ENCODE assay signal across 29 cellular contexts in the genomic region with DNA sequence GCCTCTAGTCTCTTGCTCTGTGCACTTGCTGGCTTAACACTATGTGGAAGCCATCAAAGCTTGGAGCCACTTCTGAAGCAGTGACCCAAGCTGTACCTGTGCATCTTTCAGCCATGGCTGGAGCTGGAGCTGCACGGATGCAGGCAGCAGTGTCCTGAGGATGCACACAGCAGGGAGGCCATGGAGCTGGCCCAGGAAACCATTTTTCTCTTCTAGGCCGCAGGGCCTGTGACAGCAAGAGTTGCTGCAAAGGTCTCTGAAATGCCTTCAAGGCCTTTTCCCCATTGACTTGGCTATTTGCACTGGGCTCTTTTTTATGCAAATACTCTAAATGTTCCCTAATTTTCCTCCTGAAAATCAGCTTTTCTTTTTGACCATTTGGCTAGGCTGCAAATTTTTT. TPM values are rescaled to one million over a fixed set of nuclear protein-coding genes. Genes with fewer than 3 reads are reported as not detected.
"Had no signal": no experiment of that assay in that cellular context is flagged by ENCODE, and none has a peak within 500 bp of the region (broad histone marks: within the 10 kb centered on the region; RNA-seq: fewer than 3 reads in every experiment).

No MANE protein-coding gene starts in this region.

- H2AFZ ChIP-seq: neural progenitor cell, parathyroid adenoma had no signal

- ATAC-seq: psoas muscle; right cardiac atrium; right lobe of liver; stimulated activated effector memory CD8-positive, alpha-beta T cell treated with anti-CD3 and anti-CD28 coated beads, Interleukin-12 subunit alpha, Interleukin-12 subunit beta, amount 100 ng/mL, for 72 hours; stimulated activated naive B cell treated with anti-CD40 and anti-IgM and Interleukin-4, amounts not matched to agents 10 μg/mL and 1 μg/mL and 100 μg/mL, for 72 hours had no signal

- H3K36me3 ChIP-seq: neural progenitor cell, ovary, right lobe of liver, sigmoid colon, stomach, thoracic aorta, thyroid gland, tibial nerve, upper lobe of left lung, vagina had no signal

- H3K4me3 Mint-ChIP-seq: nephron; neural progenitor cell; stimulated activated effector memory CD8-positive, alpha-beta T cell treated with anti-CD3 and anti-CD28 coated beads, Interleukin-12 subunit alpha, Interleukin-12 subunit beta, amount 100 ng/mL, for 72 hours; stimulated activated naive B cell treated with anti-CD40 and anti-IgM and Interleukin-4, amounts not matched to agents 10 μg/mL and 1 μg/mL and 100 μg/mL, for 72 hours; stimulated activated naive CD8-positive, alpha-beta T cell treated with anti-CD3 and anti-CD28 coated beads, Interleukin-15, Interleukin-2, amounts not matched to agents 100 ng/mL and 50 ng/mL, for 24 hours had no signal

- H3K4me3 ChIP-seq: neural progenitor cell, ovary, psoas muscle, right lobe of liver, sigmoid colon, stomach, thoracic aorta, thyroid gland, tibial nerve, upper lobe of left lung, vagina had no signal

- H3K27ac ChIP-seq: neural progenitor cell, ovary, parathyroid adenoma, psoas muscle, right lobe of liver, sigmoid colon, stomach, thoracic aorta, thyroid gland, tibial nerve, upper lobe of left lung, vagina had no signal

- FAIRE-seq: small intestine, urothelium cell line had no signal

- H3K9me3 Mint-ChIP-seq: nephron; neural progenitor cell; stimulated activated effector memory CD8-positive, alpha-beta T cell treated with anti-CD3 and anti-CD28 coated beads, Interleukin-12 subunit alpha, Interleukin-12 subunit beta, amount 100 ng/mL, for 72 hours; stimulated activated naive B cell treated with anti-CD40 and anti-IgM and Interleukin-4, amounts not matched to agents 10 μg/mL and 1 μg/mL and 100 μg/mL, for 72 hours; stimulated activated naive CD8-positive, alpha-beta T cell treated with anti-CD3 and anti-CD28 coated beads, Interleukin-15, Interleukin-2, amounts not matched to agents 100 ng/mL and 50 ng/mL, for 24 hours had no signal

- H3K27me3 ChIP-seq: neural progenitor cell, ovary, right lobe of liver, sigmoid colon, thyroid gland, tibial nerve, upper lobe of left lung, vagina had no signal

- H3K4me1 Mint-ChIP-seq: nephron had no signal

- H3K27me3 Mint-ChIP-seq: stimulated activated naive CD8-positive, alpha-beta T cell treated with anti-CD3 and anti-CD28 coated beads, Interleukin-15, Interleukin-2, amounts not matched to agents 100 ng/mL and 50 ng/mL, for 24 hours had no signal

- H3K79me2 ChIP-seq: parathyroid adenoma had no signal

- H3K27ac Mint-ChIP-seq: nephron; neural progenitor cell; progenitor cell of endocrine pancreas; stimulated activated effector memory CD8-positive, alpha-beta T cell treated with anti-CD3 and anti-CD28 coated beads, Interleukin-12 subunit alpha, Interleukin-12 subunit beta, amount 100 ng/mL, for 72 hours; stimulated activated naive B cell treated with anti-CD40 and anti-IgM and Interleukin-4, amounts not matched to agents 10 μg/mL and 1 μg/mL and 100 μg/mL, for 72 hours; stimulated activated naive CD8-positive, alpha-beta T cell treated with anti-CD3 and anti-CD28 coated beads, Interleukin-15, Interleukin-2, amounts not matched to agents 100 ng/mL and 50 ng/mL, for 24 hours had no signal

- H3K4me1 ChIP-seq: neural progenitor cell, parathyroid adenoma, psoas muscle, right lobe of liver, sigmoid colon, stomach, tibial nerve, upper lobe of left lung, vagina had no signal

- H3K4me2 ChIP-seq: neural progenitor cell had no signal

- H3K9ac ChIP-seq: neural progenitor cell, parathyroid adenoma had no signal

- H3K36me3 Mint-ChIP-seq: neural progenitor cell; stimulated activated effector memory CD8-positive, alpha-beta T cell treated with anti-CD3 and anti-CD28 coated beads, Interleukin-12 subunit alpha, Interleukin-12 subunit beta, amount 100 ng/mL, for 72 hours; stimulated activated naive B cell treated with anti-CD40 and anti-IgM and Interleukin-4, amounts not matched to agents 10 μg/mL and 1 μg/mL and 100 μg/mL, for 72 hours had no signal

- H3K9me3 ChIP-seq: ovary, psoas muscle, right lobe of liver, sigmoid colon, stomach, thoracic aorta, thyroid gland, tibial nerve, upper lobe of left lung, vagina had no signal

- DNase-seq: occipital lobe; ovary; posterior cingulate gyrus; psoas muscle; right cardiac atrium; right lobe of liver; sigmoid colon; small intestine; stimulated activated CD4-positive, alpha-beta T cell treated with anti-CD3 and anti-CD28 coated beads, Interleukin-15, amount 100 ng/mL, for 24 hours; stimulated activated CD4-positive, alpha-beta T cell treated with anti-CD3 and anti-CD28 coated beads, Interleukin-2, amount 100 ng/mL, for 24 hours; stimulated activated CD4-positive, alpha-beta T cell treated with anti-CD3 and anti-CD28 coated beads, Interleukin-2, amount 100 ng/mL, for 48 hours; stimulated activated CD4-positive, alpha-beta T cell treated with anti-CD3 and anti-CD28 coated beads, Interleukin-4, amount 100 ng/mL, for 24 hours; stimulated activated naive B cell treated with anti-CD40 and anti-IgM and Interleukin-4, amounts not matched to agents 10 μg/mL and 1 μg/mL and 100 μg/mL, for 72 hours; stimulated activated naive CD4-positive, alpha-beta T cell treated with Interleukin-2 at 50 U/mL for 16 hours; stomach; thyroid gland; trophoblast cell; upper lobe of left lung had no signal

RNA-seq across cellular contexts. Expression of a gene that starts 56.6 kb away (rescaled TPM):
- total RNA-seq: osteoblast had no signal
